19 cellular contexts compared by ENCODE assay signal in the genomic region with DNA sequence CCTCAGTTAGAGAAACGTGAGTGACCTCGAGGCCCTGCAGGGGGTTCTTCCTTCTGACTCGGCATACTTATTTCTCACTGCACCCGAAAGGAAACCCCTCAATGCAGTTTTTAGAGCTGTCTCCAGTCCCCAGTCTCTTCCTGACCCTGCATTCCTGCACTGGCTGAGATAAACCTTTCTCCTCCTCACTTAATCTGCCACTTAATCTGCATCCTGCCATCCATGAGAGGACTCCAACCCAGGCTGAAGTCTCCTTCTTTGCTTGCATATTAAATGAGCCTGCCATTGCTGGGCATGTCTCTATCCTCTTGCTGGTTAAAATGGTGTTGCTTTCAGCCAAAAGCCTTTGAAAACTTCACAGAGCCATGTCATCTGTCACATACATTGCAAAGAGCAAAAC.
"Had no signal": no experiment of that assay in that cellular context is flagged by ENCODE, and none has a peak within 500 bp of the region (broad histone marks: within the 10 kb centered on the region; RNA-seq: fewer than 3 reads in every experiment).

No MANE protein-coding gene starts in this region.

- DNase-seq: activated CD4-positive, alpha-beta T cell treated with anti-CD3 and anti-CD28 coated beads, Interleukin-2, amount 50 U/mL, for 4 hours; activated CD4-positive, CD25-positive, alpha-beta regulatory T cell treated with anti-CD3 and anti-CD28 coated beads, Interleukin-2, amount 50 U/mL, for 72 hours; activated gamma-delta T cell treated with Interleukin-2 at 50 U/mL for 16 hours; activated T-cell treated with anti-CD3 and anti-CD28 coated beads for 4 hours; adrenal gland; effector memory CD4-positive, alpha-beta T cell; esophagus squamous epithelium; mesenchymal stem cell; stimulated activated CD4-positive, alpha-beta T cell treated with anti-CD3 and anti-CD28 coated beads, Interleukin-12 subunit alpha, Interleukin-12 subunit beta, amount 100 ng/mL, for 4 hours; stimulated activated CD4-positive, alpha-beta T cell treated with anti-CD3 and anti-CD28 coated beads, Interleukin-1b, Interleukin-23, amount 100 ng/mL, for 48 hours; stimulated activated naive CD4-positive, alpha-beta T cell treated with Interleukin-2 at 50 U/mL for 16 hours; substantia nigra; T1000; tibial artery; uterus had no signal

- H3K36me3 ChIP-seq: adrenal gland, esophagus squamous epithelium, tibial artery, uterus had no signal

- H3K4me3 ChIP-seq: adrenal gland, esophagus squamous epithelium, tibial artery, uterus had no signal

- H3K27me3 ChIP-seq: adrenal gland, tibial artery, uterus had no signal

- ATAC-seq: activated naive CD4-positive, alpha-beta T cell treated with anti-CD3 and anti-CD28 coated beads, Interleukin-2, amount 50 U/mL, for 72 hours; natural killer cell treated with Interleukin-12 subunit alpha and Interleukin-12 subunit beta and Interleukin-15 and Interleukin-18, amount 100 ng/mL, for 72 hours had no signal

- H3K9me3 Mint-ChIP-seq: activated naive CD4-positive, alpha-beta T cell treated with anti-CD3 and anti-CD28 coated beads, Interleukin-2, amount 50 U/mL, for 72 hours; activated T-helper 1 cell treated with anti-CD3 and anti-CD28 coated beads, Interleukin-12 subunit alpha, Interleukin-12 subunit beta, Interleukin-2, Interleukin-4 antibody, amounts not matched to agents 30 ng/mL and 10 ng/mL and 1 ng/mL, durations not matched to agents 14 hours and 24 hours and 36 hours; dendritic cell treated with granulocyte-macrophage colony-stimulating factor and Interleukin-4, amounts not matched to agents 40 ng/mL and 50 ng/mL, for 4 days; natural killer cell treated with Interleukin-12 subunit alpha and Interleukin-12 subunit beta and Interleukin-15 and Interleukin-18, amount 100 ng/mL, for 72 hours had no signal

- H3K27me3 Mint-ChIP-seq: dendritic cell treated with granulocyte-macrophage colony-stimulating factor and Interleukin-4, amounts not matched to agents 40 ng/mL and 50 ng/mL, for 4 days had no signal

- H3K9me3 ChIP-seq: adrenal gland, esophagus squamous epithelium, tibial artery, uterus had no signal

- H3K4me1 ChIP-seq: adrenal gland, esophagus squamous epithelium, tibial artery, uterus had no signal

- H3K36me3 Mint-ChIP-seq: activated naive CD4-positive, alpha-beta T cell treated with anti-CD3 and anti-CD28 coated beads, Interleukin-2, amount 50 U/mL, for 72 hours; natural killer cell treated with Interleukin-12 subunit alpha and Interleukin-12 subunit beta and Interleukin-15 and Interleukin-18, amount 100 ng/mL, for 72 hours had no signal

- H3K4me3 Mint-ChIP-seq: activated T-helper 1 cell treated with anti-CD3 and anti-CD28 coated beads, Interleukin-12 subunit alpha, Interleukin-12 subunit beta, Interleukin-2, Interleukin-4 antibody, amounts not matched to agents 30 ng/mL and 10 ng/mL and 1 ng/mL, durations not matched to agents 14 hours and 24 hours and 36 hours; dendritic cell treated with granulocyte-macrophage colony-stimulating factor and Interleukin-4, amounts not matched to agents 40 ng/mL and 50 ng/mL, for 4 days; natural killer cell treated with Interleukin-12 subunit alpha and Interleukin-12 subunit beta and Interleukin-15 and Interleukin-18, amount 100 ng/mL, for 72 hours had no signal

- H3K27ac ChIP-seq: adrenal gland, esophagus squamous epithelium, tibial artery, uterus had no signal

- H3K27ac Mint-ChIP-seq: activated naive CD4-positive, alpha-beta T cell treated with anti-CD3 and anti-CD28 coated beads, Interleukin-2, amount 50 U/mL, for 72 hours; activated T-helper 1 cell treated with anti-CD3 and anti-CD28 coated beads, Interleukin-12 subunit alpha, Interleukin-12 subunit beta, Interleukin-2, Interleukin-4 antibody, amounts not matched to agents 30 ng/mL and 10 ng/mL and 1 ng/mL, durations not matched to agents 14 hours and 24 hours and 36 hours; dendritic cell treated with granulocyte-macrophage colony-stimulating factor and Interleukin-4, amounts not matched to agents 40 ng/mL and 50 ng/mL, for 4 days; natural killer cell treated with Interleukin-12 subunit alpha and Interleukin-12 subunit beta and Interleukin-15 and Interleukin-18, amount 100 ng/mL, for 72 hours had no signal
